ENCODE assay signal across 16 cellular contexts in genomic region chr2:19784456-19784855, GRCh38.
DNase-seq lines count a peak whose midpoint lies in the region; ATAC-seq, FAIRE-seq and TF ChIP-seq lines count a peak whose summit lies in the region.
"Had no signal": no experiment of that assay in that cellular context is flagged by ENCODE, and none has a peak within 500 bp of the region (broad histone marks: within the 10 kb centered on the region; RNA-seq: fewer than 3 reads in every experiment).

No MANE protein-coding gene starts in this region.

- DNase-seq in IMR-90 (no peak), ascending aorta (ENCODE audit: low spot score in 2 of 2) (peak in 1 of 2 donors; percentile 55), H1 (ENCODE audit: low read depth in 1 of 2, low spot score in 2 of 2) (no peak), psoas muscle (no peak), NCI-H446 (lab: John Stamatoyannopoulos, UW) (no peak), NCI-H146 treated with DMSO at 0.1 percent for 48 hours (lab: John Stamatoyannopoulos, UW; ENCODE audit: unreplicated experiment) (no peak)
- no peak for DNase-seq in activated CD4-positive, alpha-beta T cell treated with anti-CD3 and anti-CD28 coated beads for 48 hours
- DNase-seq: AML-193; CD4-positive, alpha-beta T cell; DMS153; DMS79; GDM1 had no signal

- H2BK5ac ChIP-seq in IMR-90 (ENCODE audit: low read depth, low read length, poor library complexity, severe bottlenecking) = peak overlapping the region; percentile 61
- H2BK5ac ChIP-seq in H1 (ENCODE audit: low read depth, low read length) = no peak overlapping the region

- H4K8ac ChIP-seq in IMR-90 (ENCODE audit: low read depth in 2 of 2, low read length in 2 of 2) (no peak overlapping the region), H1 (ENCODE audit: extremely low read depth, insufficient read depth, low read length) (no peak overlapping the region)

- peaks cover 17% of the 10 kb centered on the region for H3K4me1 ChIP-seq in IMR-90 (ENCODE audit: control insufficient read depth, insufficient read depth, low read length)
- H3K4me1 ChIP-seq in ascending aorta = peaks cover 6 to 19% of the 10 kb centered on the region in 2 donors
- peaks cover 5 to 15% (median 9%) of the 10 kb centered on the region in 4 experiments; a peak in 6 of 7 replicates for H3K4me1 ChIP-seq in H1 (replicated peaks in 1 of 4; ENCODE audit: control insufficient read depth in 3 of 4, insufficient read depth in 4 of 4, low read length in 3 of 4)
- H3K4me1 ChIP-seq in psoas muscle = peaks cover 16% of the 10 kb centered on the region
- H3K4me1 ChIP-seq: HAP-1 had no signal

- H3K9me1 ChIP-seq in IMR-90 (ENCODE audit: insufficient read depth, low read length) = peaks cover 18% of the 10 kb centered on the region

- no peak overlapping the region for H3K4me2 ChIP-seq in IMR-90 (ENCODE audit: low read depth, low read length)
- H3K4me2 ChIP-seq in H1 (ENCODE audit: insufficient read depth in 1 of 2, low read depth in 2 of 2, low read length in 2 of 2) = no peak overlapping the region

- H2BK20ac ChIP-seq in IMR-90 (ENCODE audit: low read depth, low read length) (peak overlapping the region; percentile 77), H1 (ENCODE audit: low read length) (no peak overlapping the region)

- TF ChIP-seq RAD21 in IMR-90 (IDR thresholded peaks at IDR 0.05; ENCODE audit: low read length) (no peak), H1 (IDR thresholded peaks at IDR 0.05 in 1 of 2, conservative IDR thresholded peaks at IDR 0.05 in 1 of 2; ENCODE audit: low read depth in 2 of 2, low read length in 2 of 2) (no peak)

- H3K18ac ChIP-seq in IMR-90 (ENCODE audit: low read depth, low read length) (no peak overlapping the region), H1 (ENCODE audit: extremely low read depth, low read length) (no peak overlapping the region)

- 0 out of 2 replicates have a peak overlapping the region, but pooled peaks have one; percentile 21 for H4K91ac ChIP-seq in IMR-90 (ENCODE audit: insufficient read depth, low read depth, low read length)
- no peak overlapping the region for H4K91ac ChIP-seq in H1 (replicated peaks; ENCODE audit: insufficient read length, low read length)

- BruUV-seq in IMR-90 (replicated peaks; lab: Mats Ljungman, UMichigan) = no TSS peak

- H3K27me3 ChIP-seq in IMR-90 (ENCODE audit: control insufficient read depth, insufficient read depth, low read length) (no peaks in the 10 kb centered on the region; the same call in 1 of the 2 replicates), ascending aorta (no peaks in the 10 kb centered on the region), H1 (replicated peaks in 1 of 4; ENCODE audit: control insufficient read depth in 3 of 4, extremely low read depth in 1 of 4, insufficient read depth in 3 of 4, low read length in 3 of 4) (no peaks in the 10 kb centered on the region; a peak in 2 of 7 replicates), psoas muscle (ENCODE audit: insufficient read depth in 3 of 3, low read length in 2 of 3) (no peaks in the 10 kb centered on the region)

- CTCF ChIA-PET in IMR-90 (lab: Yijun Ruan, JAX) (no interaction called here), H1 (lab: Charles Lee; ENCODE audit: partially characterized antibody) (no interaction called here)

- dilution Hi-C loops in IMR-90 (cut with HindIII; ENCODE audit: low sequenced_read_pairs, unreplicated experiment) = no loop called here

- H2AFZ ChIP-seq in IMR-90 (replicated peaks; ENCODE audit: low read length, poor library complexity) (peak overlapping the region; percentile 9), H1 (ENCODE audit: low read length) (no peak overlapping the region)

- no peak overlapping the region for H3K56ac ChIP-seq in IMR-90 (ENCODE audit: extremely low read depth, insufficient read depth, low read length)
- no peak overlapping the region for H3K56ac ChIP-seq in H1 (replicated peaks; ENCODE audit: insufficient read length, low read depth, low read length)

- TF ChIP-seq POLR2A in IMR-90 (IDR thresholded peaks at IDR 0.05; ENCODE audit: low read depth, low read length) (no peak), H1 (IDR thresholded peaks at IDR 0.05; ENCODE audit: control extremely low read depth in 1 of 2, low read depth in 2 of 2, low read length in 2 of 2) (no peak)

- intact Hi-C loops in IMR-90 (cut with micrococcal nuclease) (no loop called here), ascending aorta (cut with DNase I) (no loop called here), psoas muscle (cut with DNase I) (no loop called here)

- no peaks in the 10 kb centered on the region for H3K9me3 ChIP-seq in IMR-90 (ENCODE audit: control insufficient read depth, insufficient read depth, low read length)
- no peaks in the 10 kb centered on the region for H3K9me3 ChIP-seq in ascending aorta
- no peaks in the 10 kb centered on the region for H3K9me3 ChIP-seq in H1 (ENCODE audit: insufficient read depth in 2 of 2, low read depth in 1 of 2, low read length in 1 of 2)
- no peaks in the 10 kb centered on the region for H3K9me3 ChIP-seq in psoas muscle
- H3K9me3 ChIP-seq: HAP-1 had no signal

- H3K9ac ChIP-seq in IMR-90 (ENCODE audit: low read depth, low read length) = no peak overlapping the region
- no peak overlapping the region for H3K9ac ChIP-seq in H1 (replicated peaks in 1 of 4; ENCODE audit: extremely low read depth in 1 of 4, low read depth in 3 of 4, low read length in 3 of 4)

- H3K4ac ChIP-seq in IMR-90 (ENCODE audit: low read depth, low read length) = peak overlapping the region; percentile 35
- H3K4ac ChIP-seq in H1 (replicated peaks; ENCODE audit: insufficient read length, low read depth, low read length) = no peak overlapping the region

- H3K36me3 ChIP-seq in IMR-90 (ENCODE audit: control insufficient read depth, insufficient read depth, low read length) (no peaks in the 10 kb centered on the region), ascending aorta (no peaks in the 10 kb centered on the region), H1 (ENCODE audit: control insufficient read depth in 2 of 4, insufficient read depth in 4 of 4, low read length in 3 of 4) (no peaks in the 10 kb centered on the region), psoas muscle (ENCODE audit: insufficient read depth in 1 of 2, low read depth in 1 of 2) (no peaks in the 10 kb centered on the region)
- H3K36me3 ChIP-seq: HAP-1 had no signal

- H3K14ac ChIP-seq in IMR-90 (replicated peaks; ENCODE audit: low read depth, low read length) (0 out of 2 replicates have a peak overlapping the region, but pooled peaks have one; percentile 45), H1 (ENCODE audit: insufficient read length) (no peak overlapping the region)

- H3K27ac ChIP-seq in IMR-90 (ENCODE audit: insufficient read depth, low read length) (no peak overlapping the region), ascending aorta (peak overlapping the region; percentile 63 to 84), H1 (ENCODE audit: low read depth, low read length) (no peak overlapping the region), psoas muscle (no peak overlapping the region)
- H3K27ac ChIP-seq: C4-2B had no signal

- H2BK120ac ChIP-seq in IMR-90 (ENCODE audit: low read depth, low read length) (peak overlapping the region; percentile 99), H1 (replicated peaks; ENCODE audit: low read depth, low read length) (no peak overlapping the region)

- H3K4me3 ChIP-seq in IMR-90 (ENCODE audit: insufficient read depth, low read depth, low read length) = no peak overlapping the region
- H3K4me3 ChIP-seq in ascending aorta = no peak overlapping the region
- no peak overlapping the region for H3K4me3 ChIP-seq in H1 (ENCODE audit: extremely low read depth in 1 of 4, insufficient read depth in 2 of 4, low read depth in 3 of 4, low read length in 4 of 4)
- peak overlapping the region; percentile 49 for H3K4me3 ChIP-seq in psoas muscle
- H3K4me3 ChIP-seq: HAP-1 had no signal

- no peak for TF ChIP-seq EP300 in H1 (IDR thresholded peaks at IDR 0.05; ENCODE audit: borderline replicate concordance in 1 of 2, low read depth in 2 of 2, low read length in 2 of 2)

- WGBS in IMR-90 (ENCODE audit: extremely low coverage in 2 of 2, insufficient read length in 1 of 2), 2 experiments = 100% methylated on average over 1 of the region's 5 CpGs; no CpG with 5 or more reads in 1 of the 2 experiments
- 80% methylated on average over 5 of the region's 5 CpGs; no CpG with 5 or more reads in 1 of the 2 experiments for WGBS in H1 (ENCODE audit: extremely low coverage in 1 of 2, insufficient coverage in 1 of 2, insufficient read length in 1 of 2, insufficient replicate concordance in 2 of 2, low coverage in 1 of 2, low lambda C conversion rate in 2 of 2, missing lambda C conversion rate in 1 of 2), 2 experiments
- WGBS in psoas muscle, 3 donors = 96 to 99% (median 97%) methylated on average over 5 of the region's 5 CpGs

- H3K79me1 ChIP-seq in IMR-90 (ENCODE audit: low read depth in 1 of 2, low read length in 2 of 2) (no peaks in the 10 kb centered on the region), H1 (ENCODE audit: low read depth, low read length) (no peaks in the 10 kb centered on the region)

- H2BK15ac ChIP-seq in IMR-90 (ENCODE audit: low read depth, low read length) (peak overlapping the region; percentile 81; the same call in 1 of the 3 replicates), H1 (ENCODE audit: low read length) (0 out of 2 replicates have a peak overlapping the region, but pooled peaks have one; percentile 23)

- no peak overlapping the region for H2AK9ac ChIP-seq in IMR-90 (replicated peaks; ENCODE audit: low read depth, low read length, poor library complexity)

- in situ Hi-C loops in IMR-90 (cut with MboI; ENCODE audit: low sequenced_read_pairs) = no loop called here

- POLR2A ChIA-PET in IMR-90 (lab: Charles Lee; ENCODE audit: unreplicated experiment) = no interaction called here
- POLR2A ChIA-PET in H1 (lab: Charles Lee; ENCODE audit: partially characterized antibody) = no interaction called here

- H3K23ac ChIP-seq in IMR-90 (ENCODE audit: low read depth, low read length) (no peak overlapping the region; the same call in 1 of the 2 replicates), H1 (ENCODE audit: insufficient read length) (no peak overlapping the region)

- no peaks in the 10 kb centered on the region for H3K79me2 ChIP-seq in H1 (ENCODE audit: control insufficient read depth in 1 of 2, insufficient read depth in 2 of 2, low read length in 2 of 2)

- H4K20me1 ChIP-seq in IMR-90 (ENCODE audit: insufficient read depth, low read length) (no peaks in the 10 kb centered on the region), H1 (replicated peaks in 1 of 2; ENCODE audit: control insufficient read depth in 1 of 2, insufficient read depth in 2 of 2, low read length in 2 of 2) (no peaks in the 10 kb centered on the region)

- H2AK5ac ChIP-seq in IMR-90 (ENCODE audit: low read depth, low read length) = peak overlapping the region; percentile 81
- H2AK5ac ChIP-seq in H1 (ENCODE audit: low read depth, low read length) = no peak overlapping the region

- peaks cover 5% of the 10 kb centered on the region for H3K23me2 ChIP-seq in H1 (ENCODE audit: low read depth, low read length)

- H4K5ac ChIP-seq in IMR-90 (ENCODE audit: low read depth, low read length) = no peak overlapping the region
- H4K5ac ChIP-seq in H1 (ENCODE audit: insufficient read length, low read depth, low read length) = no peak overlapping the region

- no peak for FAIRE-seq in H1 (lab: Jason Lieb, UNC)
- FAIRE-seq: A204.1 had no signal

- ATAC-seq in IMR-90 (ENCODE audit: low read depth) (no peak), psoas muscle (no peak), GM21737 (IDR thresholded peaks at IDR 0.05; ENCODE audit: unreplicated experiment) (no peak)

- TF ChIP-seq CTCF in IMR-90 (conservative IDR thresholded peaks at IDR 0.05; ENCODE audit: low read depth, low read length) (no peak), ascending aorta (IDR thresholded peaks at IDR 0.05) (no peak), H1 (IDR thresholded peaks at IDR 0.05; ENCODE audit: control extremely low read depth in 1 of 3, insufficient read depth in 1 of 3, low read depth in 1 of 3, low read length in 3 of 3) (no peak), psoas muscle (IDR thresholded peaks at IDR 0.05) (no peak)

- H2BK12ac ChIP-seq in H1 (ENCODE audit: low read depth, low read length) = 0 out of 2 replicates have a peak overlapping the region, but pooled peaks have one; percentile 61

Comparison
In these comparisons a context has a peak if more than half of its experiments do, and no peak if none do; other contexts are left out.
1. H3K27ac ChIP-seq: peak in ascending aorta (2 of 2); none in IMR-90 (single experiment), H1 (single experiment) and psoas muscle (single experiment).